ENCODE assay signal across 8 cellular contexts in genomic region chr11:124672531-124673215, GRCh38. TPM values are rescaled to one million over a fixed set of nuclear protein-coding genes. Genes with fewer than 3 reads are reported as not detected.
DNase-seq lines count a peak whose midpoint lies in the region; ATAC-seq and TF ChIP-seq lines count a peak whose summit lies in the region.

No MANE protein-coding gene starts in this region.

- intact Hi-C loops in mucosa of descending colon (cut with DNase I, micrococcal nuclease) = loop anchor here (2.0 to 5.0 kb wide), 2 partner anchors 90 to 164 kb away; partner anchors contain the start of gene ESAM (in 1 of the 2)

- H3K9me3 ChIP-seq in HUES64 (ENCODE audit: insufficient read depth, low read depth, low read length) (no peaks in the 10 kb centered on the region), mucosa of descending colon (no peaks in the 10 kb centered on the region)

- H3K27me3 ChIP-seq in ACC112 (ENCODE audit: insufficient read depth, low read length) (no peaks in the 10 kb centered on the region), HUES64 (ENCODE audit: insufficient read depth, low read length) (peaks cover 41% of the 10 kb centered on the region)

- 90% methylated on average over 5 of the region's 7 CpGs for WGBS in HUES64

- no peaks in the 10 kb centered on the region; the same call in 1 of the 2 replicates for H3K36me3 ChIP-seq in ACC112 (ENCODE audit: insufficient read depth, low read length)
- no peaks in the 10 kb centered on the region for H3K36me3 ChIP-seq in HUES64 (ENCODE audit: insufficient read depth, low read length)
- no peaks in the 10 kb centered on the region for H3K36me3 ChIP-seq in mucosa of descending colon (ENCODE audit: low read depth)

- H3K4me1 ChIP-seq in ACC112 (ENCODE audit: control insufficient read depth, insufficient read depth, low read length, unreplicated experiment) = peaks cover 30% of the 10 kb centered on the region
- H3K4me1 ChIP-seq in HUES64 (ENCODE audit: insufficient read depth, low read length) = 0 out of 2 replicates have a peak, but pooled peaks cover 2% of the 10 kb centered on the region
- peaks cover 10% of the 10 kb centered on the region for H3K4me1 ChIP-seq in mucosa of descending colon (ENCODE audit: low read depth)

- peaks cover 3% of the 10 kb centered on the region for H3K79me2 ChIP-seq in ACC112 (ENCODE audit: control insufficient read depth, insufficient read depth, low read length, unreplicated experiment)

- ATAC-seq in mucosa of descending colon = peak; percentile 63
- no peak for ATAC-seq in GM19452 (IDR thresholded peaks at IDR 0.05; ENCODE audit: unreplicated experiment)
- ATAC-seq in GM21529 (IDR thresholded peaks at IDR 0.05; ENCODE audit: unreplicated experiment) = no peak

- H3K27ac ChIP-seq in ACC112 (ENCODE audit: low read depth, low read length) (no peak overlapping the region), HUES64 (ENCODE audit: low read depth, low read length) (no peak overlapping the region)

- H2AFZ ChIP-seq in ACC112 (ENCODE audit: low read length, unreplicated experiment) = peak overlapping the region; percentile 78

- DNase-seq in cardiac fibroblast (ENCODE audit: low read depth in 2 of 2) (no peak), mucosa of descending colon (peak in 1 of 3 donors; percentile 46), NCI-H2029 (lab: John Stamatoyannopoulos, UW) (no peak)
- no peak for DNase-seq in stimulated activated naive CD4-positive, alpha-beta T cell treated with Interleukin-2 at 50 U/mL for 16 hours (lab: John Stamatoyannopoulos, UW)

- TF ChIP-seq CTCF in cardiac fibroblast (IDR thresholded peaks at IDR 0.05; ENCODE audit: low read depth, low read length) (no peak), mucosa of descending colon (IDR thresholded peaks at IDR 0.05) (no peak)

- H3K4me3 ChIP-seq in ACC112 (ENCODE audit: low read depth, low read length) (peak overlapping the region; percentile 95), HUES64 (ENCODE audit: low read length) (peak overlapping the region; percentile 90), cardiac fibroblast (replicated peaks in 1 of 2; ENCODE audit: low read depth in 2 of 2, low read length in 2 of 2) (peak overlapping the region; percentile 70 to 83), mucosa of descending colon (peak overlapping the region; percentile 54)

- peak overlapping the region; percentile 95; the same call in 1 of the 2 replicates for H3K9ac ChIP-seq in HUES64 (ENCODE audit: low read depth, low read length)

RNA-seq across cellular contexts. Expression of gene SIAE, which starts 0.9 kb away (rescaled TPM):
- polyA plus RNA-seq in HUES64 (2013, experiment 1 of 2) = 2.2 TPM
- polyA plus RNA-seq in HUES64 (2013, experiment 2 of 2) = 3.2 TPM
- 100 to 1,000 TPM in 2 of 3 donors, 10 to 100 TPM in 1; 81.7 to 232 (median 147) TPM for total RNA-seq in mucosa of descending colon

RNA-seq across cellular contexts. Expression of gene SPA17, which starts 1.0 kb away (rescaled TPM):
- polyA plus RNA-seq in HUES64 (2013, experiment 1 of 2) = 13.9 TPM
- polyA plus RNA-seq in HUES64 (2013, experiment 2 of 2) = 19.3 TPM
- total RNA-seq in mucosa of descending colon = 1 to 10 TPM; 4.6 to 6.9 (median 5.8) TPM

RNA-seq across cellular contexts. Expression of gene TBRG1, which starts 50.0 kb away (rescaled TPM):
- polyA plus RNA-seq in HUES64 (2013, experiment 1 of 2) = 16.4 TPM
- polyA plus RNA-seq in HUES64 (2013, experiment 2 of 2) = 18.4 TPM
- 10 to 100 TPM; 26.6 to 45.8 (median 41.8) TPM for total RNA-seq in mucosa of descending colon
